ENCODE assay signal across 9 cellular contexts in genomic region chr15:31357148-31357547, GRCh38. TPM values are rescaled to one million over a fixed set of nuclear protein-coding genes. Genes with fewer than 3 reads are reported as not detected.
DNase-seq lines count a peak whose midpoint lies in the region; ATAC-seq and TF ChIP-seq lines count a peak whose summit lies in the region.
"Had no signal": no experiment of that assay in that cellular context is flagged by ENCODE, and none has a peak within 500 bp of the region (broad histone marks: within the 10 kb centered on the region; RNA-seq: fewer than 3 reads in every experiment).

No MANE protein-coding gene starts in this region.

- H3K27me3 ChIP-seq in CD8-positive, alpha-beta T cell (ENCODE audit: insufficient read depth, low read length), result no peaks in the 10 kb centered on the region

- ATAC-seq in CD8-positive, alpha-beta T cell, result no peak
- no peak for ATAC-seq in natural killer cell treated with Interleukin-12 subunit alpha and Interleukin-12 subunit beta and Interleukin-15 and Interleukin-18, amount 100 ng/mL, for 72 hours

- peak overlapping the region; percentile 97 for H3K27ac Mint-ChIP-seq in CD8-positive, alpha-beta T cell
- H3K27ac Mint-ChIP-seq in activated naive CD8-positive, alpha-beta T cell treated with anti-CD3 and anti-CD28 coated beads for 36 hours, result peak overlapping the region; percentile 99
- H3K27ac Mint-ChIP-seq in natural killer cell treated with Interleukin-12 subunit alpha and Interleukin-12 subunit beta and Interleukin-15 and Interleukin-18, amount 100 ng/mL, for 72 hours, result peak overlapping the region; percentile 83 to 99
- H3K27ac Mint-ChIP-seq in osteocyte (ENCODE audit: unreplicated experiment), result no peak overlapping the region

- no peak for TF ChIP-seq CTCF in CD8-positive, alpha-beta T cell (IDR thresholded peaks at IDR 0.05)
- TF ChIP-seq CTCF in osteocyte (IDR thresholded peaks at IDR 0.05), result no peak

- peak overlapping the region; percentile 44 for H3K4me3 ChIP-seq in CD8-positive, alpha-beta T cell (ENCODE audit: low read depth, low read length)

- H3K27ac ChIP-seq in CD8-positive, alpha-beta T cell (ENCODE audit: low read depth, low read length), result peak overlapping the region; percentile 91
- H3K27ac ChIP-seq in KOPT-K1 (ENCODE audit: low read depth, low read length, poor library complexity, severe bottlenecking), result peak overlapping the region; percentile 98

- H3K4me1 ChIP-seq in CD8-positive, alpha-beta T cell (ENCODE audit: insufficient read depth, low read length), result peaks cover 99% of the 10 kb centered on the region

- DNase-seq in CD8-positive, alpha-beta T cell, result peak in 1 of 7 experiments; percentile 51
- peak; percentile 41 for DNase-seq in activated naive CD8-positive, alpha-beta T cell treated with anti-CD3 and anti-CD28 coated beads for 36 hours
- DNase-seq in natural killer cell treated with Interleukin-12 subunit alpha and Interleukin-12 subunit beta and Interleukin-15 and Interleukin-18, amount 100 ng/mL, for 72 hours (ENCODE audit: low spot score), result no peak
- DNase-seq in osteocyte (ENCODE audit: extremely low spot score, unreplicated experiment) (no peak), SIG-M5 treated with dmso at 0.1 percent for 504 hours (lab: John Stamatoyannopoulos, UW; ENCODE audit: unreplicated experiment) (no peak)
- no peak for DNase-seq in activated CD4-positive, CD25-positive, alpha-beta regulatory T cell treated with anti-CD3 and anti-CD28 coated beads, Interleukin-2, amount 50 U/mL, for 72 hours
- DNase-seq in activated CD4-positive, CD25-positive, alpha-beta regulatory T cell (lab: John Stamatoyannopoulos, UW), result no peak
- DNase-seq: NCI-H2171 had no signal

- no peaks in the 10 kb centered on the region for H3K36me3 ChIP-seq in CD8-positive, alpha-beta T cell (ENCODE audit: insufficient read depth, low read length)
- H3K36me3 ChIP-seq in KOPT-K1 (ENCODE audit: insufficient read depth, low read length), result peaks cover 17% of the 10 kb centered on the region

- H3K27me3 Mint-ChIP-seq in CD8-positive, alpha-beta T cell (ENCODE audit: low read depth), result no peaks in the 10 kb centered on the region
- no peaks in the 10 kb centered on the region for H3K27me3 Mint-ChIP-seq in activated naive CD8-positive, alpha-beta T cell treated with anti-CD3 and anti-CD28 coated beads for 36 hours
- no peaks in the 10 kb centered on the region for H3K27me3 Mint-ChIP-seq in natural killer cell treated with Interleukin-12 subunit alpha and Interleukin-12 subunit beta and Interleukin-15 and Interleukin-18, amount 100 ng/mL, for 72 hours
- H3K27me3 Mint-ChIP-seq in osteocyte (ENCODE audit: unreplicated experiment), result no peaks in the 10 kb centered on the region

- H3K36me3 Mint-ChIP-seq in CD8-positive, alpha-beta T cell, result peaks cover 48% of the 10 kb centered on the region
- H3K36me3 Mint-ChIP-seq in activated naive CD8-positive, alpha-beta T cell treated with anti-CD3 and anti-CD28 coated beads for 36 hours, result peaks cover 47% of the 10 kb centered on the region
- H3K36me3 Mint-ChIP-seq in natural killer cell treated with Interleukin-12 subunit alpha and Interleukin-12 subunit beta and Interleukin-15 and Interleukin-18, amount 100 ng/mL, for 72 hours, result peaks cover 7% of the 10 kb centered on the region
- peaks cover 3% of the 10 kb centered on the region for H3K36me3 Mint-ChIP-seq in osteocyte (ENCODE audit: unreplicated experiment)

- H3K4me3 Mint-ChIP-seq in CD8-positive, alpha-beta T cell, result peak overlapping the region; percentile 86
- peak overlapping the region; percentile 79 for H3K4me3 Mint-ChIP-seq in activated naive CD8-positive, alpha-beta T cell treated with anti-CD3 and anti-CD28 coated beads for 36 hours
- peak overlapping the region; percentile 87 for H3K4me3 Mint-ChIP-seq in natural killer cell treated with Interleukin-12 subunit alpha and Interleukin-12 subunit beta and Interleukin-15 and Interleukin-18, amount 100 ng/mL, for 72 hours
- H3K4me3 Mint-ChIP-seq in osteocyte (ENCODE audit: unreplicated experiment), result no peak overlapping the region

- POLR2A ChIA-PET in CD8-positive, alpha-beta T cell (lab: Charles Lee), result interaction anchor here (1.3 to 16.2 kb wide), 7 partner anchors 9 to 126 kb away, joined by 3 to 296 read pairs (median 45); partner anchors contain the start of gene KLF13

- peaks cover 96% of the 10 kb centered on the region for H3K4me1 Mint-ChIP-seq in CD8-positive, alpha-beta T cell (ENCODE audit: low read depth)
- H3K4me1 Mint-ChIP-seq in activated naive CD8-positive, alpha-beta T cell treated with anti-CD3 and anti-CD28 coated beads for 36 hours, result peaks cover 94% of the 10 kb centered on the region
- H3K4me1 Mint-ChIP-seq in natural killer cell treated with Interleukin-12 subunit alpha and Interleukin-12 subunit beta and Interleukin-15 and Interleukin-18, amount 100 ng/mL, for 72 hours (ENCODE audit: low read depth in 2 of 2), result peaks cover 77 to 84% of the 10 kb centered on the region in 2 donors
- H3K4me1 Mint-ChIP-seq in osteocyte (ENCODE audit: unreplicated experiment), result peaks cover 65% of the 10 kb centered on the region

- no peaks in the 10 kb centered on the region for H3K9me3 ChIP-seq in CD8-positive, alpha-beta T cell (ENCODE audit: low read length)
- H3K9me3 ChIP-seq in KOPT-K1 (ENCODE audit: insufficient read depth, low read length, poor library complexity, severe bottlenecking), result no peaks in the 10 kb centered on the region

- CTCF ChIA-PET in CD8-positive, alpha-beta T cell (lab: Charles Lee), result interaction anchor here (0.5 to 17.5 kb wide), 15 partner anchors 8 to 461 kb away, joined by 3 to 286 read pairs (median 4); partner anchors contain the start of gene KLF13

- intact Hi-C loops in CD8-positive, alpha-beta T cell (cut with DNase I, micrococcal nuclease), result loop anchor here in 1 of 2 experiments (1.0 kb wide), 1 partner anchor 10 kb away; no protein-coding TSS in a partner anchor

- H3K9me3 Mint-ChIP-seq in CD8-positive, alpha-beta T cell, result no peaks in the 10 kb centered on the region
- H3K9me3 Mint-ChIP-seq in activated naive CD8-positive, alpha-beta T cell treated with anti-CD3 and anti-CD28 coated beads for 36 hours, result peaks cover 1% of the 10 kb centered on the region
- no peaks in the 10 kb centered on the region for H3K9me3 Mint-ChIP-seq in natural killer cell treated with Interleukin-12 subunit alpha and Interleukin-12 subunit beta and Interleukin-15 and Interleukin-18, amount 100 ng/mL, for 72 hours
- H3K9me3 Mint-ChIP-seq in osteocyte (ENCODE audit: unreplicated experiment), result no peaks in the 10 kb centered on the region

RNA-seq across cellular contexts. Expression of gene KLF13, which starts 30.5 kb away (rescaled TPM):
- 100 to 1,000 TPM; 359 to 364 TPM for total RNA-seq in CD8-positive, alpha-beta T cell
- total RNA-seq in activated naive CD8-positive, alpha-beta T cell treated with anti-CD3 and anti-CD28 coated beads for 36 hours, result 100 to 1,000 TPM; 110 to 111 TPM
- 100 to 1,000 TPM in 1 of 2 donors, 10 to 100 TPM in 1; 95.1 to 153 TPM for total RNA-seq in natural killer cell treated with Interleukin-12 subunit alpha and Interleukin-12 subunit beta and Interleukin-15 and Interleukin-18, amount 100 ng/mL, for 72 hours
- 54.5 and 57.7 TPM in 2 replicates for total RNA-seq in osteocyte
